19 cellular contexts compared by ENCODE assay signal in genomic region chr9:137749511-137749910, GRCh38.
DNase-seq lines count a peak whose midpoint lies in the region; ATAC-seq, FAIRE-seq and TF ChIP-seq lines count a peak whose summit lies in the region.
"Had no signal": no experiment of that assay in that cellular context is flagged by ENCODE, and none has a peak within 500 bp of the region (broad histone marks: within the 10 kb centered on the region; RNA-seq: fewer than 3 reads in every experiment).

No MANE protein-coding gene starts in this region.

- peak overlapping the region; percentile 53 for H3K27ac Mint-ChIP-seq in activated T-helper 17 cell treated with anti-CD3 and anti-CD28 coated beads, Interleukin-2, amount 50 U/mL, for 72 hours
- peak overlapping the region; percentile 5 for H3K27ac Mint-ChIP-seq in mesothelial cell of epicardium
- H3K27ac Mint-ChIP-seq in stimulated activated memory B cell treated with anti-CD40 and anti-IgM and Interleukin-4, amounts not matched to agents 10 μg/mL and 1 μg/mL and 100 μg/mL, for 72 hours: peak overlapping the region; percentile 40

- H3K9me3 Mint-ChIP-seq in activated T-helper 17 cell treated with anti-CD3 and anti-CD28 coated beads, Interleukin-2, amount 50 U/mL, for 72 hours: no peaks in the 10 kb centered on the region
- peaks cover 4% of the 10 kb centered on the region for H3K9me3 Mint-ChIP-seq in mesothelial cell of epicardium
- no peaks in the 10 kb centered on the region for H3K9me3 Mint-ChIP-seq in stimulated activated memory B cell treated with anti-CD40 and anti-IgM and Interleukin-4, amounts not matched to agents 10 μg/mL and 1 μg/mL and 100 μg/mL, for 72 hours

- H3K4me3 Mint-ChIP-seq in activated T-helper 17 cell treated with anti-CD3 and anti-CD28 coated beads, Interleukin-2, amount 50 U/mL, for 72 hours: no peak overlapping the region
- H3K4me3 Mint-ChIP-seq in mesothelial cell of epicardium: no peak overlapping the region
- no peak overlapping the region for H3K4me3 Mint-ChIP-seq in stimulated activated memory B cell treated with anti-CD40 and anti-IgM and Interleukin-4, amounts not matched to agents 10 μg/mL and 1 μg/mL and 100 μg/mL, for 72 hours

- no peaks in the 10 kb centered on the region for H3K27me3 Mint-ChIP-seq in activated T-helper 17 cell treated with anti-CD3 and anti-CD28 coated beads, Interleukin-2, amount 50 U/mL, for 72 hours
- H3K27me3 Mint-ChIP-seq in mesothelial cell of epicardium (ENCODE audit: low read depth): no peaks in the 10 kb centered on the region
- no peaks in the 10 kb centered on the region for H3K27me3 Mint-ChIP-seq in stimulated activated memory B cell treated with anti-CD40 and anti-IgM and Interleukin-4, amounts not matched to agents 10 μg/mL and 1 μg/mL and 100 μg/mL, for 72 hours

- no peak overlapping the region for H3K4me3 ChIP-seq in dorsolateral prefrontal cortex
- H3K4me3 ChIP-seq: BLaER1 treated with 17β-estradiol and CSF1 and Interleukin-3, amounts not matched to agents 10 nM and 100 nM; SJSA1 had no signal

- ATAC-seq in Right ventricle myocardium inferior: peak; percentile 38
- no peak for ATAC-seq in Right ventricle myocardium superior (ENCODE audit: poor library complexity)
- ATAC-seq in activated T-helper 17 cell treated with anti-CD3 and anti-CD28 coated beads, Interleukin-2, amount 50 U/mL, for 72 hours (replicated peaks): no peak
- no peak for ATAC-seq in stimulated activated memory B cell treated with anti-CD40 and anti-IgM and Interleukin-4, amounts not matched to agents 10 μg/mL and 1 μg/mL and 100 μg/mL, for 72 hours
- ATAC-seq: PC-3 had no signal

- intact Hi-C loops in Right ventricle myocardium inferior (cut with DNase I) (no loop called here), Right ventricle myocardium superior (cut with DNase I) (no loop called here), dorsolateral prefrontal cortex (cut with DNase I) (no loop called here)

- TF ChIP-seq CTCF in mesothelial cell of epicardium (IDR thresholded peaks at IDR 0.05; ENCODE audit: unreplicated experiment): no peak
- TF ChIP-seq CTCF in D721Med (IDR thresholded peaks at IDR 0.05; ENCODE audit: insufficient read depth, missing control alignments): no peak
- TF ChIP-seq CTCF in dorsolateral prefrontal cortex (IDR thresholded peaks at IDR 0.05 in 54 of 56, conservative IDR thresholded peaks at IDR 0.05 in 2 of 56; ENCODE audit: low read depth in 1 of 56, partially characterized antibody in 56 of 56): no peak

- no peaks in the 10 kb centered on the region for H3K27me3 ChIP-seq in dorsolateral prefrontal cortex
- H3K27me3 ChIP-seq: BLaER1 treated with 17β-estradiol and CSF1 and Interleukin-3, amounts not matched to agents 10 nM and 100 nM; SJSA1 had no signal

- FAIRE-seq in D721Med (lab: Jason Lieb, UNC): no peak
- FAIRE-seq: A204.1 had no signal

- peaks cover 85% of the 10 kb centered on the region for H3K36me3 Mint-ChIP-seq in activated T-helper 17 cell treated with anti-CD3 and anti-CD28 coated beads, Interleukin-2, amount 50 U/mL, for 72 hours (ENCODE audit: low read depth)
- H3K36me3 Mint-ChIP-seq in mesothelial cell of epicardium: peaks cover 48% of the 10 kb centered on the region
- H3K36me3 Mint-ChIP-seq in stimulated activated memory B cell treated with anti-CD40 and anti-IgM and Interleukin-4, amounts not matched to agents 10 μg/mL and 1 μg/mL and 100 μg/mL, for 72 hours: peaks cover 84% of the 10 kb centered on the region

- peaks cover 8% of the 10 kb centered on the region for H3K4me1 Mint-ChIP-seq in activated T-helper 17 cell treated with anti-CD3 and anti-CD28 coated beads, Interleukin-2, amount 50 U/mL, for 72 hours
- no peaks in the 10 kb centered on the region for H3K4me1 Mint-ChIP-seq in mesothelial cell of epicardium
- H3K4me1 Mint-ChIP-seq in stimulated activated memory B cell treated with anti-CD40 and anti-IgM and Interleukin-4, amounts not matched to agents 10 μg/mL and 1 μg/mL and 100 μg/mL, for 72 hours: peaks cover 52% of the 10 kb centered on the region

- no peak overlapping the region for H3K27ac ChIP-seq in dorsolateral prefrontal cortex
- H3K27ac ChIP-seq: BLaER1 treated with 17β-estradiol and CSF1 and Interleukin-3, amounts not matched to agents 10 nM and 100 nM; SJSA1 had no signal

- DNase-seq in Right ventricle myocardium inferior (ENCODE audit: missing footprints): no peak
- no peak for DNase-seq in Right ventricle myocardium superior
- no peak for DNase-seq in mesothelial cell of epicardium (ENCODE audit: low spot score in 2 of 2, unreplicated experiment in 2 of 2)
- DNase-seq in D721Med (ENCODE audit: insufficient read length, low spot score): no peak
- DNase-seq in dorsolateral prefrontal cortex: no peak
- DNase-seq in NCI-H1436 (lab: John Stamatoyannopoulos, UW): no peak
- DNase-seq: DMS153, H7, IMR-90, Karpas-422, MM.1S, NCI-H1930, NCI-H774, PC-3 had no signal
